ENCODE assay signal across 8 cellular contexts in the genomic region with DNA sequence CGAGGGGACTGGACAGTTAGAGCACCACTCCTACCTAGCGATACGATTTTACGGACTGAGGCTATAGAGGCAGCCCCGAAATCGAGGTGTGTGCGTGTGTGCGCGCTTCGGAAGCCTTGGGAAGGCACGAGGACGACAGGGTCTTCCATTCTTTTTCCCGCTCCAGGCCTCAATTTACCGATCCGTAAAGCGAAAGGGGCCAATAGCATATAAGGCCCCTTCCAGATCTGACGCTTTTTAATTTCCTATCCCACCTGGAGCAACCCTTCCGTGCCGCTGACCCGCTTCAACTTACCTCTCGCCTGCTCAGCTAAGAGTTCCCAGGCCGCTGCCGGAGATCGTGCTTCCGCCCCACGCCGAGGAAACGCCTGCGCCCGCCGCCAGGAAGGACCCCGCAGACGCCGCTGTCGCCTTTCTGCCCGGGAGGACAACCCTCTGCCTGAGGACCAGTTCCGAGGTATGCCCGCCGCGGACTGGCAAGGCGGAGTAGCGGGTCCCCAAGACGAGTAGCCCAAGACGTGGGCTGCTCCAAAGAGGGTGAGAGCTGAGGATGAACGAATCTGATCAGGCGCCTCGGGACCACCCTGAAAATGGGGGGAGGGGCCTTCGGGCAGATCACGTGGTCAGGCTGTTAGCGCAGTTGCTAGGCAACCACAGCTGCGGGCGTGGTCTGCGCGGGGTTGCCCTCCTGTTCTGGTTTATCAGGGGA. TPM values are rescaled to one million over a fixed set of nuclear protein-coding genes. Genes with fewer than 3 reads are reported as not detected.
A peak's percentile ranks its signal among the peaks of the same experiment; 100 is the strongest.
DNase-seq lines count a peak whose midpoint lies in the region; ATAC-seq, FAIRE-seq and TF ChIP-seq lines count a peak whose summit lies in the region.

A gene (minus strand): TSS at position 372 of the 709 bp plus-strand sequence. CDS start 4,924 bp downstream, outside the sequence.

- peak; percentile 87 for TF ChIP-seq POLR2A in endothelial cell of umbilical vein (IDR thresholded peaks at IDR 0.05; ENCODE audit: low read depth, low read length)

- H3K9ac ChIP-seq in OCI-LY3 (ENCODE audit: low read length) (peak within 1 kb of the TSS; percentile 86), endothelial cell of umbilical vein (replicated peaks; ENCODE audit: extremely low read depth, insufficient read depth, low read length) (peak within 1 kb of the TSS; percentile 98)

- H2AFZ ChIP-seq in OCI-LY3 (ENCODE audit: low read depth, low read length) (peak within 1 kb of the TSS; percentile 34), endothelial cell of umbilical vein (ENCODE audit: low read depth, low read length) (peak within 1 kb of the TSS; percentile 50)

- H3K27me3 ChIP-seq in OCI-LY3 (ENCODE audit: low read depth, low read length) (peaks cover 5% of the 10 kb centered on the region; the same call in 1 of the 2 replicates), endothelial cell of umbilical vein (ENCODE audit: control insufficient read depth in 2 of 2, insufficient read depth in 2 of 2, low read length in 2 of 2) (no peaks in the 10 kb centered on the region)

- H3K4me1 ChIP-seq in OCI-LY3 (ENCODE audit: low read length) (peaks cover 10% of the 10 kb centered on the region; the same call in 1 of the 2 replicates), endothelial cell of umbilical vein (ENCODE audit: control insufficient read depth, extremely low read depth, insufficient read depth, low read length) (peaks cover 37% of the 10 kb centered on the region)

- peak; percentile 99 for FAIRE-seq in endothelial cell of umbilical vein (lab: Jason Lieb, UNC)

- peak within 1 kb of the TSS; percentile 93 for H3K4me3 ChIP-seq in OCI-LY3 (ENCODE audit: low read length)
- peak within 1 kb of the TSS; percentile 67 to 97 (median 73) for H3K4me3 ChIP-seq in endothelial cell of umbilical vein (replicated peaks in 1 of 3; ENCODE audit: insufficient read depth in 1 of 3, low read depth in 1 of 3, low read length in 3 of 3)

- TSS peak; percentile 16 for BruUV-seq in endothelial cell of umbilical vein (replicated peaks; lab: Mats Ljungman, UMichigan)

- H4K20me1 ChIP-seq in OCI-LY3 (ENCODE audit: insufficient read depth, low read length): no peaks in the 10 kb centered on the region
- H4K20me1 ChIP-seq in endothelial cell of umbilical vein (replicated peaks; ENCODE audit: control insufficient read depth, extremely low read depth, insufficient read depth, low read length): no peaks in the 10 kb centered on the region

- peak within 1 kb of the TSS; percentile 84 for H3K4me2 ChIP-seq in OCI-LY3 (ENCODE audit: low read length)
- peak within 1 kb of the TSS; percentile 96 for H3K4me2 ChIP-seq in endothelial cell of umbilical vein (ENCODE audit: insufficient read depth, low read length)

- peak within 1 kb of the TSS; percentile 79 for H3K27ac ChIP-seq in OCI-LY3 (ENCODE audit: low read length)
- H3K27ac ChIP-seq in endothelial cell of umbilical vein (ENCODE audit: insufficient read depth, low read depth, low read length): peak within 1 kb of the TSS; percentile 96

- H3K79me2 ChIP-seq in OCI-LY3 (ENCODE audit: low read length) (peaks cover 50% of the 10 kb centered on the region), endothelial cell of umbilical vein (ENCODE audit: control insufficient read depth, insufficient read depth, low read length) (peaks cover 45% of the 10 kb centered on the region)

- H3K36me3 ChIP-seq in OCI-LY3 (replicated peaks; ENCODE audit: low read depth, low read length) (peaks cover 10% of the 10 kb centered on the region), endothelial cell of umbilical vein (ENCODE audit: control insufficient read depth in 2 of 2, extremely low read depth in 1 of 2, insufficient read depth in 2 of 2, low read length in 2 of 2) (peaks cover 0 to 7% of the 10 kb centered on the region in 2 experiments)

- DNase-seq in CMK (ENCODE audit: low read depth) (peak; percentile 77), HuH-7.5 (ENCODE audit: low spot score) (peak; percentile 82), endothelial cell of umbilical vein (ENCODE audit: low read depth, low spot score) (peak; percentile 93), midbrain (lab: John Stamatoyannopoulos, UW) (peak; percentile 96)
- peak; percentile 97 for DNase-seq in activated CD8-positive, alpha-beta memory T cell treated with anti-CD3 and anti-CD28 coated beads, Interleukin-2, amount 50 U/mL, for 48 hours
- peak; percentile 83 to 91 for DNase-seq in stimulated activated CD8-positive, alpha-beta memory T cell treated with anti-CD3 and anti-CD28 coated beads, Interleukin-2, amount 100 ng/mL, for 1 hour (ENCODE audit: low read depth in 2 of 2)

- intact Hi-C loops in endothelial cell of umbilical vein (cut with micrococcal nuclease): no loop called here

- dilution Hi-C loops in endothelial cell of umbilical vein (cut with MboI; ENCODE audit: extremely low pct_ligation_motif_present, low sequenced_read_pairs): no loop called here

- H3K9me3 ChIP-seq in OCI-LY3 (ENCODE audit: insufficient read depth, low read length): no peaks in the 10 kb centered on the region
- H3K9me3 ChIP-seq in endothelial cell of umbilical vein (replicated peaks; ENCODE audit: control insufficient read depth, insufficient read depth, low read length): no peaks in the 10 kb centered on the region

- CTCF ChIA-PET in endothelial cell of umbilical vein (lab: Charles Lee): interaction anchor here (0.6 to 6.2 kb wide), 10 partner anchors 9 to 517 kb away, joined by 3 to 94 read pairs (median 8); a partner anchor contains a TSS

- POLR2A ChIA-PET in endothelial cell of umbilical vein (lab: Charles Lee): interaction anchor here (0.7 to 0.8 kb wide), 2 partner anchors 10 to 21 kb away, joined by 3 read pairs; no protein-coding TSS in a partner anchor

- ATAC-seq in GM21423 (IDR thresholded peaks at IDR 0.05; ENCODE audit: unreplicated experiment): peak; percentile 71

- H3K9me1 ChIP-seq in endothelial cell of umbilical vein (replicated peaks; ENCODE audit: control insufficient read depth, extremely low read depth, insufficient read depth, low read length): no peaks in the 10 kb centered on the region

- TF ChIP-seq CTCF in OCI-LY3 (IDR thresholded peaks at IDR 0.05; ENCODE audit: low read depth, low read length) (no peak), endothelial cell of umbilical vein (IDR thresholded peaks at IDR 0.05; ENCODE audit: extremely low read depth in 1 of 2, insufficient read depth in 1 of 2, low read depth in 1 of 2, low read length in 2 of 2) (no peak)

TF ChIP-seq in endothelial cell of umbilical vein, 7 proteins besides CTCF, POLR2A, EP300 and RAD21:
- TF ChIP-seq MYC (IDR thresholded peaks at IDR 0.05; ENCODE audit: low read depth, low read length) (peak; percentile 19), FOS (IDR thresholded peaks at IDR 0.05; ENCODE audit: borderline replicate concordance, insufficient read depth, low read length) (no peak), POLR2AphosphoS5 (IDR thresholded peaks at IDR 0.05; ENCODE audit: insufficient read depth, low read depth, low read length) (peak; percentile 83)
- TF ChIP-seq, protein P1, sequence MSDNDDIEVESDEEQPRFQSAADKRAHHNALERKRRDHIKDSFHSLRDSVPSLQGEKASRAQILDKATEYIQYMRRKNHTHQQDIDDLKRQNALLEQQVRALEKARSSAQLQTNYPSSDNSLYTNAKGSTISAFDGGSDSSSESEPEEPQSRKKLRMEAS (IDR thresholded peaks at IDR 0.05; ENCODE audit: insufficient read depth, insufficient read length): peak; percentile 97

RNA-seq across cellular contexts. Expression of the gene that starts here (rescaled TPM):
- 170 and 171 TPM in 2 replicates for total RNA-seq in endothelial cell of umbilical vein
- 118 and 125 TPM in 2 replicates for polyA plus RNA-seq in endothelial cell of umbilical vein
- polyA plus RNA-seq in endothelial cell of umbilical vein (2011; cell fraction: cytosol; rRNA removed): 100.0 and 122 TPM in 2 replicates
- 181 and 232 TPM in 2 replicates for polyA plus RNA-seq in endothelial cell of umbilical vein (2011; cell fraction: nucleus; rRNA removed)
- 170 and 194 TPM in 2 replicates for polyA plus RNA-seq in endothelial cell of umbilical vein (2012)
- 235 and 248 TPM in 2 replicates for polyA minus RNA-seq in endothelial cell of umbilical vein
- polyA minus RNA-seq in endothelial cell of umbilical vein (2011; cell fraction: cytosol; rRNA and poly(A)+ RNA removed): 116 TPM
- polyA minus RNA-seq in endothelial cell of umbilical vein (2011; cell fraction: nucleus; rRNA and poly(A)+ RNA removed): 159 and 194 TPM in 2 replicates

Comparison
In these comparisons a context has a peak if more than half of its experiments do, and no peak if none do; other contexts are left out.
1. Peak in every context shown above with its lines: DNase-seq, ATAC-seq, H3K4me3 ChIP-seq and H3K27ac ChIP-seq.